Comparison of ENCODE assay signal across 11 cellular contexts in the genomic region with DNA sequence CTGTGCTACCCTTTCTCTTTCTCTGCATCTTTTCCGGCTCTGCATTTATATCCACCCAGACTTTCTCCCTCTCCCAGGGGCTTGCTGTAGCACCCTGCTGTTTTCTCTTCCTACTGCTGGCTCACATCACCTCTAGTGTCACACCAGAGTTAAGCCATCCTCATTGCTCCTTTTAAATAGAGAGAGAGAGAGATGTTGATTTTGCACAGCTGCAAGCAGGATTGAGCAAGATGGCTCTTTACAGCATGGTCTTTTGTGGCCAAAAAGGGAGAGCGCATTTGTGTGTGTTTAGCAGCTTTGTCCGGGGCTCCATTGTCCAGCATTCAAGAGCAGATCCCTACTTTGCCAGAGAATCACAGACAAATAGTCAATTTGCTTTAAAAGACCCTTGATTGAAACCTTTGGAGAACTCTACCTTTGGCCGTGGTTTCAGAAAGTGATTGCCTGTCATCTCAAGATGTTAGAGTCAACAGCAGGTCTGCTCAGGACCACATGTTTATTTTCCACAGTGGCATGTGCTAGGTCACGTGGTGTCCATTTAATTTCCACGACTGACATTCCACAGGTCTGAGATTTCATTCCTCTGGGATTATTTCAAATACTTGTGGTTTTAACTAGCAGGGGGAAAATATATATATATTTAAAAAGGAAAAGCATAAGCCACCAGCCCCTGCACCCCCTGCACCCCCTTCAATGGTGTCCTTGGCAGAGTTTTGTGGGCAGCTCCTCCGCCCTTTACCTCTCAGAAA.
DNase-seq lines count a peak whose midpoint lies in the region; ATAC-seq and TF ChIP-seq lines count a peak whose summit lies in the region.
"Had no signal": no experiment of that assay in that cellular context is flagged by ENCODE, and none has a peak within 500 bp of the region (broad histone marks: within the 10 kb centered on the region; RNA-seq: fewer than 3 reads in every experiment).

No MANE protein-coding gene starts in this region.

- no peak overlapping the region for H3K9ac ChIP-seq in mucosa of rectum (ENCODE audit: low read depth in 1 of 2, low read length in 2 of 2)

- H3K4me1 ChIP-seq in mucosa of rectum (ENCODE audit: control insufficient read depth in 2 of 2, insufficient read depth in 2 of 2, low read length in 2 of 2): no peaks in the 10 kb centered on the region
- H3K4me1 ChIP-seq: prostate gland had no signal

- H3K9me3 ChIP-seq in mucosa of rectum (ENCODE audit: control insufficient read depth in 2 of 2, low read length in 2 of 2): no peaks in the 10 kb centered on the region
- H3K9me3 ChIP-seq: prostate gland had no signal

- H3K4me3 ChIP-seq in epithelial cell of esophagus (ENCODE audit: low read length) (no peak overlapping the region), mucosa of rectum (ENCODE audit: low read length in 2 of 2) (no peak overlapping the region)
- H3K4me3 ChIP-seq: prostate gland had no signal

- no peaks in the 10 kb centered on the region for H3K36me3 ChIP-seq in mucosa of rectum (ENCODE audit: control insufficient read depth in 2 of 2, insufficient read depth in 2 of 2, low read length in 2 of 2)
- H3K36me3 ChIP-seq: prostate gland had no signal

- TF ChIP-seq CTCF in epithelial cell of esophagus (IDR thresholded peaks at IDR 0.05; ENCODE audit: insufficient read depth, low read depth, low read length, missing control alignments): no peak

- no peaks in the 10 kb centered on the region for H3K27me3 ChIP-seq in mucosa of rectum (ENCODE audit: control insufficient read depth in 2 of 2, insufficient read depth in 2 of 2, low read length in 2 of 2)

- peak overlapping the region; percentile 5 to 42 for H3K27ac ChIP-seq in mucosa of rectum (ENCODE audit: low read depth in 2 of 2, low read length in 2 of 2)
- H3K27ac ChIP-seq: prostate gland had no signal

- DNase-seq in AG08395 (ENCODE audit: low spot score): peak; percentile 91
- DNase-seq in NCI-H345 treated with DMSO at 0.1 percent for 48 hours (lab: John Stamatoyannopoulos, UW; ENCODE audit: unreplicated experiment): peak; percentile 10
- DNase-seq in epithelial cell of esophagus (ENCODE audit: low read depth): peak; percentile 37
- DNase-seq in NCI-H82 treated with DMSO at 0.1 percent for 48 hours (lab: John Stamatoyannopoulos, UW; ENCODE audit: unreplicated experiment): no peak
- no peak for DNase-seq in activated naive CD4-positive, alpha-beta T cell treated with Interleukin-2 at 50 U/mL for 16 hours
- no peak for DNase-seq in activated gamma-delta T cell treated with Interleukin-2 at 50 U/mL for 16 hours
- DNase-seq: activated CD8-positive, alpha-beta memory T cell treated with anti-CD3 and anti-CD28 coated beads for 24 hours; CD4-positive, alpha-beta T cell had no signal

- ATAC-seq in GM19467 (IDR thresholded peaks at IDR 0.05; ENCODE audit: unreplicated experiment): no peak

Comparison
In these comparisons a context has a peak if more than half of its experiments do, and no peak if none do; other contexts are left out.
1. DNase-seq: peak in AG08395 (single experiment), NCI-H345 treated with DMSO at 0.1 percent for 48 hours (single experiment) and epithelial cell of esophagus (single experiment); none in NCI-H82 treated with DMSO at 0.1 percent for 48 hours (single experiment), activated naive CD4-positive, alpha-beta T cell treated with Interleukin-2 at 50 U/mL for 16 hours (single experiment) and activated gamma-delta T cell treated with Interleukin-2 at 50 U/mL for 16 hours (single experiment).